ENCODE assay signal across 7 cellular contexts in genomic region chr6:53359843-53360834, GRCh38. TPM values are rescaled to one million over a fixed set of nuclear protein-coding genes. Genes with fewer than 3 reads are reported as not detected.
A peak's percentile ranks its signal among the peaks of the same experiment; 100 is the strongest.
DNase-seq lines count a peak whose midpoint lies in the region; ATAC-seq and TF ChIP-seq lines count a peak whose summit lies in the region.

No MANE protein-coding gene starts in this region.

- H3K36me3 ChIP-seq in smooth muscle cell (ENCODE audit: low read depth) = no peaks in the 10 kb centered on the region

- in situ Hi-C loops in G401 (cut with HindIII; ENCODE audit: low sequenced_read_pairs) = no loop called here

- peak overlapping the region; percentile 88 for H3K9ac ChIP-seq in smooth muscle cell (ENCODE audit: low read depth)

- H3K79me2 ChIP-seq in smooth muscle cell (ENCODE audit: low read depth) = no peaks in the 10 kb centered on the region

- H3K9me3 Mint-ChIP-seq in activated CD8-positive, alpha-beta T cell treated with anti-CD3 and anti-CD28 coated beads, Interleukin-2, amount 10 ng/mL, durations not matched to agents 7 days and 5 days (ENCODE audit: insufficient read depth) = no peaks in the 10 kb centered on the region

- peaks cover 2% of the 10 kb centered on the region for H3K36me3 Mint-ChIP-seq in activated CD8-positive, alpha-beta T cell treated with anti-CD3 and anti-CD28 coated beads, Interleukin-2, amount 10 ng/mL, durations not matched to agents 7 days and 5 days (ENCODE audit: low read depth)

- peaks cover 47% of the 10 kb centered on the region for H3K4me1 Mint-ChIP-seq in activated CD8-positive, alpha-beta T cell treated with anti-CD3 and anti-CD28 coated beads, Interleukin-2, amount 10 ng/mL, durations not matched to agents 7 days and 5 days (ENCODE audit: low read depth)

- peak overlapping the region; percentile 98 for H3K27ac Mint-ChIP-seq in activated CD8-positive, alpha-beta T cell treated with anti-CD3 and anti-CD28 coated beads, Interleukin-2, amount 10 ng/mL, durations not matched to agents 7 days and 5 days

- POLR2A ChIA-PET in activated CD8-positive, alpha-beta T cell treated with anti-CD3 and anti-CD28 coated beads, Interleukin-2, amount 10 ng/mL, durations not matched to agents 7 days and 5 days (lab: Charles Lee) = interaction anchor here (0.6 to 5.4 kb wide), 10 partner anchors 12 to 378 kb away, joined by 3 to 122 read pairs (median 4); partner anchors contain the start of gene ELOVL5

- no peaks in the 10 kb centered on the region for H4K20me1 ChIP-seq in smooth muscle cell (ENCODE audit: low read depth)

- H3K27ac ChIP-seq in smooth muscle cell (ENCODE audit: low read depth) = peak overlapping the region; percentile 97

- H2AFZ ChIP-seq in smooth muscle cell (ENCODE audit: low read depth) = peak overlapping the region; percentile 97

- CTCF ChIA-PET in activated CD8-positive, alpha-beta T cell treated with anti-CD3 and anti-CD28 coated beads, Interleukin-2, amount 10 ng/mL, durations not matched to agents 7 days and 5 days (lab: Charles Lee) = interaction anchor here (0.7 to 2.4 kb wide), 7 partner anchors 10 to 188 kb away, joined by 3 to 10 read pairs (median 4); partner anchors contain the start of gene ELOVL5

- WGBS in smooth muscle cell (ENCODE audit: low lambda C conversion rate) = 15% methylated on average over 18 of the region's 18 CpGs

- no peaks in the 10 kb centered on the region for H3K27me3 Mint-ChIP-seq in activated CD8-positive, alpha-beta T cell treated with anti-CD3 and anti-CD28 coated beads, Interleukin-2, amount 10 ng/mL, durations not matched to agents 7 days and 5 days (ENCODE audit: low read depth)

- no peaks in the 10 kb centered on the region for H3K9me3 ChIP-seq in smooth muscle cell (replicated peaks; ENCODE audit: low read depth)

- H3K4me3 ChIP-seq in iPS-11a (ENCODE audit: low read depth, low read length) = peak overlapping the region; percentile 45
- peak overlapping the region; percentile 52 for H3K4me3 ChIP-seq in smooth muscle cell

- H3K4me2 ChIP-seq in smooth muscle cell = peak overlapping the region; percentile 90

- peak; percentile 1 for ATAC-seq in HG03103 (IDR thresholded peaks at IDR 0.05; ENCODE audit: low read depth, unreplicated experiment)
- ATAC-seq in activated CD8-positive, alpha-beta T cell treated with anti-CD3 and anti-CD28 coated beads, Interleukin-2, amount 10 ng/mL, durations not matched to agents 7 days and 5 days = no peak
- ATAC-seq in HG02642 (IDR thresholded peaks at IDR 0.05; ENCODE audit: poor library complexity, unreplicated experiment) = no peak

- H3K4me1 ChIP-seq in smooth muscle cell (ENCODE audit: low read depth) = peaks cover 20% of the 10 kb centered on the region

- H3K27me3 ChIP-seq in smooth muscle cell (ENCODE audit: low read depth) = no peaks in the 10 kb centered on the region

- no peak for TF ChIP-seq CTCF in smooth muscle cell (IDR thresholded peaks at IDR 0.05; ENCODE audit: borderline replicate concordance, insufficient read depth, poor library complexity, severe bottlenecking)

- H3F3A ChIP-seq in smooth muscle cell (ENCODE audit: low read depth) = peaks cover 21% of the 10 kb centered on the region

- peak overlapping the region; percentile 87 for H3K4me3 Mint-ChIP-seq in activated CD8-positive, alpha-beta T cell treated with anti-CD3 and anti-CD28 coated beads, Interleukin-2, amount 10 ng/mL, durations not matched to agents 7 days and 5 days

- DNase-seq in G401 (ENCODE audit: low spot score) (peak; percentile 30), smooth muscle cell (lab: John Stamatoyannopoulos, UW; ENCODE audit: unreplicated experiment) (no peak), mucosa of gallbladder (ENCODE audit: low spot score) (no peak)
- peak; percentile 29 for DNase-seq in activated CD8-positive, alpha-beta T cell treated with anti-CD3 and anti-CD28 coated beads, Interleukin-2, amount 10 ng/mL, durations not matched to agents 7 days and 5 days

RNA-seq across cellular contexts. Expression of gene ELOVL5, which starts 11.4 kb away (rescaled TPM):
- 6.6 and 12.2 TPM in 2 replicates for total RNA-seq in G401 (2014; rRNA removed; shearing (Covaris generic))
- total RNA-seq in activated CD8-positive, alpha-beta T cell treated with anti-CD3 and anti-CD28 coated beads, Interleukin-2, amount 10 ng/mL, durations not matched to agents 7 days and 5 days = 100 to 1,000 TPM; 116 TPM
- 79.2 and 97.2 TPM in 2 replicates for total RNA-seq in smooth muscle cell
- polyA plus RNA-seq in smooth muscle cell = 58.8 and 71.9 TPM in 2 replicates
- 83.3 TPM for total RNA-seq in mucosa of gallbladder

Comparison
In these comparisons a context has a peak if more than half of its experiments do, and no peak if none do; other contexts are left out.
1. DNase-seq: peak in G401 (single experiment) and activated CD8-positive, alpha-beta T cell treated with anti-CD3 and anti-CD28 coated beads, Interleukin-2, amount 10 ng/mL, durations not matched to agents 7 days and 5 days (single experiment); none in smooth muscle cell (single experiment) and mucosa of gallbladder (single experiment).